22 cellular contexts compared by ENCODE assay signal in genomic region chr5:90406466-90406865, GRCh38. TPM values are rescaled to one million over a fixed set of nuclear protein-coding genes. Genes with fewer than 3 reads are reported as not detected.
DNase-seq lines count a peak whose midpoint lies in the region; ATAC-seq and TF ChIP-seq lines count a peak whose summit lies in the region.
"Had no signal": no experiment of that assay in that cellular context is flagged by ENCODE, and none has a peak within 500 bp of the region (broad histone marks: within the 10 kb centered on the region; RNA-seq: fewer than 3 reads in every experiment).

No MANE protein-coding gene starts in this region.

- ATAC-seq in natural killer cell (no peak), HG03025 (IDR thresholded peaks at IDR 0.05; ENCODE audit: low FRiP score, unreplicated experiment) (no peak)
- ATAC-seq: left ventricle myocardium superior had no signal

- peak overlapping the region; percentile 6 for H3K4me3 ChIP-seq in HUES48 (ENCODE audit: low read depth, low read length)
- H3K4me3 ChIP-seq: suprapubic skin had no signal

- TF ChIP-seq CTCF in brain (conservative IDR thresholded peaks at IDR 0.05) (no peak), mesothelial cell of epicardium (IDR thresholded peaks at IDR 0.05; ENCODE audit: unreplicated experiment) (no peak), natural killer cell (IDR thresholded peaks at IDR 0.05) (no peak)

- H3K27me3 Mint-ChIP-seq in brain (no peaks in the 10 kb centered on the region), mesothelial cell of epicardium (ENCODE audit: low read depth) (no peaks in the 10 kb centered on the region), natural killer cell (ENCODE audit: low read depth in 2 of 2) (no peaks in the 10 kb centered on the region)
- H3K27me3 Mint-ChIP-seq: activated naive CD4-positive, alpha-beta T cell treated with anti-CD3 and anti-CD28 coated beads, Interleukin-2, amount 10 ng/mL, durations not matched to agents 7 days and 5 days had no signal

- in situ Hi-C loops in ACHN (cut with HindIII; ENCODE audit: low pct_ligation_motif_present, low pct_unique_long_range_greater_than_20kb, low sequenced_read_pairs) = no loop called here

- H3K27ac Mint-ChIP-seq in brain (peak overlapping the region in 2 of 5 experiments; percentile 4 to 75), mesothelial cell of epicardium (peak overlapping the region; percentile 3), natural killer cell (no peak overlapping the region)
- H3K27ac Mint-ChIP-seq: activated naive CD4-positive, alpha-beta T cell treated with anti-CD3 and anti-CD28 coated beads, Interleukin-2, amount 10 ng/mL, durations not matched to agents 7 days and 5 days had no signal

- H3K36me3 Mint-ChIP-seq in brain (peaks cover 20% of the 10 kb centered on the region), mesothelial cell of epicardium (peaks cover 12% of the 10 kb centered on the region), natural killer cell (no peaks in the 10 kb centered on the region)

- no peaks in the 10 kb centered on the region for H3K27me3 ChIP-seq in HUES48 (ENCODE audit: control insufficient read depth, insufficient read depth, low read length)
- H3K27me3 ChIP-seq: neutrophil, suprapubic skin had no signal

- peaks cover 37% of the 10 kb centered on the region for H3K36me3 ChIP-seq in HUES48 (ENCODE audit: control insufficient read depth, insufficient read depth, low read length)
- H3K36me3 ChIP-seq: neutrophil had no signal

- peaks cover 19% of the 10 kb centered on the region for H3K4me1 Mint-ChIP-seq in brain
- peaks cover 20% of the 10 kb centered on the region for H3K4me1 Mint-ChIP-seq in mesothelial cell of epicardium
- H3K4me1 Mint-ChIP-seq in natural killer cell = peaks cover 0 to 5% of the 10 kb centered on the region in 2 donors

- no peaks in the 10 kb centered on the region for H3K9me3 Mint-ChIP-seq in brain
- H3K9me3 Mint-ChIP-seq in mesothelial cell of epicardium = no peaks in the 10 kb centered on the region
- H3K9me3 Mint-ChIP-seq in natural killer cell = no peaks in the 10 kb centered on the region
- H3K9me3 Mint-ChIP-seq: activated naive CD4-positive, alpha-beta T cell treated with anti-CD3 and anti-CD28 coated beads, Interleukin-2, amount 10 ng/mL, durations not matched to agents 7 days and 5 days had no signal

- H3K9me3 ChIP-seq in HUES48 (ENCODE audit: control insufficient read depth, insufficient read depth, low read length) = no peaks in the 10 kb centered on the region
- H3K9me3 ChIP-seq: neutrophil, suprapubic skin had no signal

- H3K9ac ChIP-seq in HUES48 (ENCODE audit: low read depth, low read length) = no peak overlapping the region

- no peak overlapping the region for H3K27ac ChIP-seq in HUES48 (ENCODE audit: low read depth, low read length)
- H3K27ac ChIP-seq: C4-2B, neutrophil, suprapubic skin had no signal

- peak overlapping the region; percentile 57 to 78 (median 67) for H3K4me3 Mint-ChIP-seq in brain
- no peak overlapping the region for H3K4me3 Mint-ChIP-seq in mesothelial cell of epicardium
- H3K4me3 Mint-ChIP-seq in natural killer cell = no peak overlapping the region
- H3K4me3 Mint-ChIP-seq: activated naive CD4-positive, alpha-beta T cell treated with anti-CD3 and anti-CD28 coated beads, Interleukin-2, amount 10 ng/mL, durations not matched to agents 7 days and 5 days had no signal

- intact Hi-C loops in natural killer cell (cut with micrococcal nuclease) = no loop called here

- peaks cover 28% of the 10 kb centered on the region for H3K4me1 ChIP-seq in HUES48 (ENCODE audit: control insufficient read depth, insufficient read depth, low read length)

- DNase-seq in ACHN (peak; percentile 25), mesothelial cell of epicardium (ENCODE audit: low spot score in 2 of 2, unreplicated experiment in 2 of 2) (no peak), natural killer cell (no peak), NCI-H446 (lab: John Stamatoyannopoulos, UW) (no peak), DMS79 treated with DMSO at 0.1 percent for 48 hours (lab: John Stamatoyannopoulos, UW) (no peak)
- DNase-seq: activated CD4-positive, CD25-positive, alpha-beta regulatory T cell treated with anti-CD3 and anti-CD28 coated beads, Interleukin-2, amount 50 U/mL, for 72 hours; activated naive CD4-positive, alpha-beta T cell treated with anti-CD3 and anti-CD28 coated beads, Interleukin-2, amount 10 ng/mL, durations not matched to agents 7 days and 5 days; activated T-cell treated with anti-CD3 and anti-CD28 coated beads, Interleukin-2, amount 50 U/mL, for 48 hours; GDM1; head of caudate nucleus; left ventricle myocardium superior; NCI-H1092; NCI-H2081; NCI-H510A; retina; RPMI8226 had no signal

RNA-seq across cellular contexts. Expression of gene CETN3, which starts 3.1 kb away (rescaled TPM):
- 25.4 TPM for polyA plus RNA-seq in brain (ENCODE audit: insufficient read depth, low read depth, low replicate concordance)
- total RNA-seq in mesothelial cell of epicardium (32.9 to 35.5 TPM (median 34.2 TPM) in 3 replicates), natural killer cell (1 to 10 TPM; 3.2 to 8.5 (median 4.0) TPM)

Comparison
In these comparisons a context has a peak if more than half of its experiments do, and no peak if none do; other contexts are left out.
1. H3K4me3 Mint-ChIP-seq: peak in brain (5 of 5); none in mesothelial cell of epicardium (single experiment) and natural killer cell (single experiment).